ENCODE assay signal across 18 cellular contexts in genomic region chr7:35550831-35551230, GRCh38.
DNase-seq lines count a peak whose midpoint lies in the region; ATAC-seq and TF ChIP-seq lines count a peak whose summit lies in the region.
"Had no signal": no experiment of that assay in that cellular context is flagged by ENCODE, and none has a peak within 500 bp of the region (broad histone marks: within the 10 kb centered on the region; RNA-seq: fewer than 3 reads in every experiment).

No MANE protein-coding gene starts in this region.

- no peak overlapping the region for H3K27ac Mint-ChIP-seq in endodermal cell
- H3K27ac Mint-ChIP-seq: CD4-positive, alpha-beta memory T cell; GM23338; H9; HFFc6 had no signal

- H3K9me3 ChIP-seq in HEK293 (ENCODE audit: control insufficient read depth, insufficient read depth, low read depth, low read length) = no peaks in the 10 kb centered on the region
- H3K9me3 ChIP-seq in SJCRH30 (replicated peaks) = no peaks in the 10 kb centered on the region
- no peaks in the 10 kb centered on the region for H3K9me3 ChIP-seq in endodermal cell (ENCODE audit: control insufficient read depth, low read length)
- no peaks in the 10 kb centered on the region for H3K9me3 ChIP-seq in spleen

- peaks cover 8% of the 10 kb centered on the region for H3K27me3 Mint-ChIP-seq in endodermal cell (ENCODE audit: insufficient read depth)

- 79 to 86% methylated on average over 5 of the region's 5 CpGs for WGBS in endodermal cell (ENCODE audit: insufficient coverage in 1 of 2, insufficient read length in 1 of 2), 2 experiments
- WGBS in spleen, 5 donors = 54 to 82% (median 75%) methylated on average over 5 of the region's 5 CpGs

- DNase-seq in SJCRH30 (peak; percentile 41 to 52), endodermal cell (peak; percentile 10), spleen (peak; percentile 43), NCI-H446 treated with DMSO at 0.1 percent for 48 hours (lab: John Stamatoyannopoulos, UW) (no peak), iPS-NIHi7 (ENCODE audit: extremely low spot score) (no peak)
- DNase-seq: C1 segment of cervical spinal cord; Calu3; CD4-positive, alpha-beta memory T cell; COR-L47; DMS53; DMS79 treated with DMSO at 0.1 percent for 48 hours; GF-D8; H9; HFFc6 had no signal

- no peaks in the 10 kb centered on the region for H3K4me1 Mint-ChIP-seq in endodermal cell
- H3K4me1 Mint-ChIP-seq: CD4-positive, alpha-beta memory T cell; GM23338; H9 had no signal

- no peak overlapping the region for H3K4me3 Mint-ChIP-seq in endodermal cell
- H3K4me3 Mint-ChIP-seq: CD4-positive, alpha-beta memory T cell; GM23338; H9; HFFc6 had no signal

- no peak for TF ChIP-seq POLR2A in spleen (IDR thresholded peaks at IDR 0.05)

- no peaks in the 10 kb centered on the region for H3K4me1 ChIP-seq in HEK293 (ENCODE audit: control insufficient read depth, insufficient read depth, low read length)
- no peaks in the 10 kb centered on the region; the same call in 1 of the 2 replicates for H3K4me1 ChIP-seq in SJCRH30
- no peaks in the 10 kb centered on the region for H3K4me1 ChIP-seq in endodermal cell (ENCODE audit: control insufficient read depth, insufficient read depth, low read length)
- no peaks in the 10 kb centered on the region for H3K4me1 ChIP-seq in spleen

- H3K4me3 ChIP-seq in HEK293 (ENCODE audit: low read depth, low read length) (no peak overlapping the region), SJCRH30 (no peak overlapping the region), endodermal cell (ENCODE audit: low read length) (no peak overlapping the region), spleen (no peak overlapping the region)
- H3K4me3 ChIP-seq: GM23338 had no signal

- H3K27ac ChIP-seq in HEK293 (ENCODE audit: extremely low read depth, low read depth, low read length) (no peak overlapping the region), SJCRH30 (no peak overlapping the region), endodermal cell (ENCODE audit: low read depth, low read length) (no peak overlapping the region), spleen (no peak overlapping the region)

- CTCF ChIA-PET in HEK293 (lab: Yijun Ruan, JAX) = interaction anchor here (0.7 kb wide), 1 partner anchor 13 kb away, joined by 3 read pairs; no protein-coding TSS in a partner anchor

- H3K36me3 Mint-ChIP-seq in endodermal cell (ENCODE audit: low read depth) = no peaks in the 10 kb centered on the region
- H3K36me3 Mint-ChIP-seq: CD4-positive, alpha-beta memory T cell had no signal

- no peak for TF ChIP-seq CTCF in HEK293 (tag by site-specific recombination; IDR thresholded peaks at IDR 0.05)
- no peak for TF ChIP-seq CTCF in endodermal cell (conservative IDR thresholded peaks at IDR 0.05)
- TF ChIP-seq CTCF in spleen (IDR thresholded peaks at IDR 0.05 in 8 of 11, conservative IDR thresholded peaks at IDR 0.05 in 3 of 11) = no peak

- H3K9me3 Mint-ChIP-seq in endodermal cell = no peaks in the 10 kb centered on the region
- H3K9me3 Mint-ChIP-seq: CD4-positive, alpha-beta memory T cell; GM23338; H9; HFFc6 had no signal

- no peak overlapping the region for H3K9ac ChIP-seq in endodermal cell (ENCODE audit: extremely low read depth, low read length, poor library complexity, severe bottlenecking)

- intact Hi-C loops in spleen (cut with DNase I; ENCODE audit: low total_unique reads) = no loop called here

- H3K27me3 ChIP-seq in SJCRH30 (no peaks in the 10 kb centered on the region; the same call in 1 of the 2 replicates), endodermal cell (ENCODE audit: control insufficient read depth, insufficient read depth, low read length, poor library complexity, severe bottlenecking) (no peaks in the 10 kb centered on the region), spleen (replicated peaks in 1 of 7) (no peaks in the 10 kb centered on the region)

- POLR2A ChIA-PET in HEK293 (lab: Yijun Ruan, JAX) = no interaction called here

- no peak for ATAC-seq in GM21390 (IDR thresholded peaks at IDR 0.05; ENCODE audit: unreplicated experiment)
- ATAC-seq: GM23338, HCT116 had no signal

- H3K36me3 ChIP-seq in HEK293 (ENCODE audit: control insufficient read depth in 2 of 2, insufficient read depth in 1 of 2, low read length in 2 of 2) = no peaks in the 10 kb centered on the region
- H3K36me3 ChIP-seq in SJCRH30 = no peaks in the 10 kb centered on the region
- H3K36me3 ChIP-seq in endodermal cell (ENCODE audit: control insufficient read depth, insufficient read depth, low read length) = no peaks in the 10 kb centered on the region
- no peaks in the 10 kb centered on the region for H3K36me3 ChIP-seq in spleen

TF ChIP-seq in HEK293, 187 proteins besides CTCF, POLR2A, EP300 and RAD21:
- TF ChIP-seq GLIS1 (tag by site-specific recombination; IDR thresholded peaks at IDR 0.05) (peak; percentile 50), ZNF837 (tag by site-specific recombination; IDR thresholded peaks at IDR 0.05) (no peak), GLIS2 (tag by site-specific recombination; IDR thresholded peaks at IDR 0.05) (0 out of 2 replicates have a peak, but pooled peaks have one; percentile 17), BCL6B (tag by site-specific recombination; IDR thresholded peaks at IDR 0.05) (no peak)

Comparison
In these comparisons a context has a peak if more than half of its experiments do, and no peak if none do; other contexts are left out.
1. DNase-seq: peak in SJCRH30 (2 of 2), endodermal cell (single experiment) and spleen (single experiment); none in NCI-H446 treated with DMSO at 0.1 percent for 48 hours (single experiment) and iPS-NIHi7 (single experiment).